ENCODE assay signal across 15 cellular contexts in genomic region chr2:146415291-146415690, GRCh38.
"Had no signal": no experiment of that assay in that cellular context is flagged by ENCODE, and none has a peak within 500 bp of the region (broad histone marks: within the 10 kb centered on the region; RNA-seq: fewer than 3 reads in every experiment).

No MANE protein-coding gene starts in this region.

- FAIRE-seq: astrocyte, endothelial cell of umbilical vein, keratinocyte had no signal

- H3K27ac ChIP-seq: gastrocnemius medialis, heart right ventricle, ovary, testis, upper lobe of right lung had no signal

- H3K27me3 ChIP-seq: gastrocnemius medialis, heart right ventricle, ovary, testis, upper lobe of right lung had no signal

- H3K4me3 ChIP-seq: gastrocnemius medialis, heart right ventricle, ovary, testis, upper lobe of right lung had no signal

- H3K9me3 ChIP-seq: gastrocnemius medialis, ovary, testis, upper lobe of right lung had no signal

- ATAC-seq: activated naive CD8-positive, alpha-beta T cell treated with anti-CD3 and anti-CD28 coated beads, Interleukin-2, amount 50 U/mL, for 24 hours; gastrocnemius medialis; heart right ventricle; stimulated activated naive CD8-positive, alpha-beta T cell treated with anti-CD3 and anti-CD28 coated beads, Interleukin-15, amount 100 ng/mL, for 72 hours; upper lobe of right lung had no signal

- DNase-seq: activated CD4-positive, alpha-beta T cell treated with anti-CD3 and anti-CD28 coated beads for 48 hours; activated CD8-positive, alpha-beta memory T cell treated with anti-CD3 and anti-CD28 coated beads for 24 hours; activated naive CD4-positive, alpha-beta T cell treated with Interleukin-2 at 50 U/mL for 16 hours; activated naive CD8-positive, alpha-beta T cell treated with anti-CD3 and anti-CD28 coated beads, Interleukin-2, amount 50 U/mL, for 24 hours; gastrocnemius medialis; heart right ventricle; nephron progenitor cell; ovary; stimulated activated CD4-positive, alpha-beta T cell treated with anti-CD3 and anti-CD28 coated beads, Interleukin-4, amount 100 ng/mL, for 1 hour; stimulated activated naive CD8-positive, alpha-beta T cell treated with anti-CD3 and anti-CD28 coated beads, Interleukin-15, amount 100 ng/mL, for 72 hours; testis; upper lobe of right lung had no signal

- H3K36me3 ChIP-seq: gastrocnemius medialis, heart right ventricle, ovary, upper lobe of right lung had no signal

- H3K4me1 ChIP-seq: gastrocnemius medialis, heart right ventricle, testis, upper lobe of right lung had no signal
